10 cellular contexts compared by ENCODE assay signal in genomic region chr11:22807855-22808558, GRCh38. TPM values are rescaled to one million over a fixed set of nuclear protein-coding genes. Genes with fewer than 3 reads are reported as not detected.
DNase-seq lines count a peak whose midpoint lies in the region; ATAC-seq and TF ChIP-seq lines count a peak whose summit lies in the region.
"Had no signal": no experiment of that assay in that cellular context is flagged by ENCODE, and none has a peak within 500 bp of the region (broad histone marks: within the 10 kb centered on the region; RNA-seq: fewer than 3 reads in every experiment).

No MANE protein-coding gene starts in this region.

- no peak for TF ChIP-seq CTCF in spleen (IDR thresholded peaks at IDR 0.05 in 8 of 11, conservative IDR thresholded peaks at IDR 0.05 in 3 of 11)
- no peak for TF ChIP-seq CTCF in gastrocnemius medialis (IDR thresholded peaks at IDR 0.05 in 4 of 5, conservative IDR thresholded peaks at IDR 0.05 in 1 of 5)

- H3K4me3 ChIP-seq in spleen (no peak overlapping the region), H7 (ENCODE audit: insufficient read depth, low read depth, low read length) (no peak overlapping the region), gastrocnemius medialis (no peak overlapping the region)
- H3K4me3 ChIP-seq: ascending aorta had no signal

- WGBS in spleen, 5 donors, result 52 to 75% (median 58%) methylated on average over 2 of the region's 2 CpGs

- no peak overlapping the region for H3K4me3 Mint-ChIP-seq in activated T-cell treated with anti-CD3 and anti-CD28 coated beads, Interleukin-2, amount 50 U/mL, for 4 hours

- H3K36me3 Mint-ChIP-seq in activated T-cell treated with anti-CD3 and anti-CD28 coated beads, Interleukin-2, amount 50 U/mL, for 4 hours (ENCODE audit: insufficient read depth), result peaks cover 1% of the 10 kb centered on the region

- H3K9me3 Mint-ChIP-seq in activated T-cell treated with anti-CD3 and anti-CD28 coated beads, Interleukin-2, amount 50 U/mL, for 4 hours, result peaks cover 7% of the 10 kb centered on the region

- peaks cover 8 to 21% (median 17%) of the 10 kb centered on the region in 6 donors for H3K4me1 ChIP-seq in spleen
- peaks cover 9 to 10% of the 10 kb centered on the region in 2 donors for H3K4me1 ChIP-seq in gastrocnemius medialis
- H3K4me1 ChIP-seq: ascending aorta had no signal

- peak overlapping the region in 6 of 8 donors; percentile 10 to 65 (median 38) for H3K27ac ChIP-seq in spleen
- H3K27ac ChIP-seq in gastrocnemius medialis, result peak overlapping the region in 2 of 4 donors; percentile 36 to 43
- H3K27ac ChIP-seq: ascending aorta had no signal

- H3K4me1 Mint-ChIP-seq in activated T-cell treated with anti-CD3 and anti-CD28 coated beads, Interleukin-2, amount 50 U/mL, for 4 hours (ENCODE audit: low read depth), result peaks cover 3% of the 10 kb centered on the region

- DNase-seq in NCI-H2196 treated with DMSO at 0.1 percent for 48 hours (lab: John Stamatoyannopoulos, UW; ENCODE audit: unreplicated experiment) (peak; percentile 1), NCI-H2196 (lab: John Stamatoyannopoulos, UW; ENCODE audit: unreplicated experiment) (no peak), NOMO-1 treated with DMSO at 0.1 percent for 48 hours (lab: John Stamatoyannopoulos, UW; ENCODE audit: unreplicated experiment) (peak; percentile 22), spleen (no peak), H7 (no peak), gastrocnemius medialis (no peak)
- no peak for DNase-seq in activated T-cell treated with anti-CD3 and anti-CD28 coated beads, Interleukin-2, amount 50 U/mL, for 4 hours
- DNase-seq: left cardiac atrium had no signal

- no peaks in the 10 kb centered on the region for H3K27me3 ChIP-seq in spleen (replicated peaks in 1 of 7)
- H3K27me3 ChIP-seq in H7 (ENCODE audit: control insufficient read depth, insufficient read depth, low read length), result no peaks in the 10 kb centered on the region
- no peaks in the 10 kb centered on the region for H3K27me3 ChIP-seq in gastrocnemius medialis
- H3K27me3 ChIP-seq: ascending aorta had no signal

- TF ChIP-seq POLR2A in spleen (IDR thresholded peaks at IDR 0.05) (no peak), gastrocnemius medialis (IDR thresholded peaks at IDR 0.05) (no peak)

- peak; percentile 94 for ATAC-seq in HG02943 (IDR thresholded peaks at IDR 0.05; ENCODE audit: low read depth, unreplicated experiment)
- ATAC-seq in activated T-cell treated with anti-CD3 and anti-CD28 coated beads, Interleukin-2, amount 50 U/mL, for 4 hours, result no peak
- ATAC-seq in gastrocnemius medialis, result no peak

- H3K27me3 Mint-ChIP-seq in activated T-cell treated with anti-CD3 and anti-CD28 coated beads, Interleukin-2, amount 50 U/mL, for 4 hours (ENCODE audit: low read depth), result no peaks in the 10 kb centered on the region

- H3K36me3 ChIP-seq in spleen (no peaks in the 10 kb centered on the region), H7 (replicated peaks; ENCODE audit: control insufficient read depth, insufficient read depth, low read length) (no peaks in the 10 kb centered on the region), gastrocnemius medialis (no peaks in the 10 kb centered on the region)
- H3K36me3 ChIP-seq: ascending aorta had no signal

- intact Hi-C loops in spleen (cut with DNase I; ENCODE audit: low total_unique reads), result no loop called here
- intact Hi-C loops in gastrocnemius medialis (cut with DNase I; ENCODE audit: low total_unique reads), result no loop called here

- in situ Hi-C loops in gastrocnemius medialis (cut with MboI; ENCODE audit: low sequenced_read_pairs in 4 of 4), result no loop called here

- H3K9me3 ChIP-seq in spleen (peaks cover 0 to 9% (median 0%) of the 10 kb centered on the region in 8 donors), gastrocnemius medialis (no peaks in the 10 kb centered on the region)
- H3K9me3 ChIP-seq: ascending aorta had no signal

RNA-seq across cellular contexts. Expression of gene SVIP, which starts 21.6 kb away (rescaled TPM):
- total RNA-seq in spleen, result 10 to 100 TPM; 11.2 to 30.0 (median 21.2) TPM
- 10 to 100 TPM; 15.3 to 17.1 (median 16.8) TPM for polyA plus RNA-seq in spleen
- 10 to 100 TPM; 33.2 to 37.8 (median 34.9) TPM for total RNA-seq in activated T-cell treated with anti-CD3 and anti-CD28 coated beads, Interleukin-2, amount 50 U/mL, for 4 hours
- 1.8 and 3.4 TPM in 2 replicates for total RNA-seq in H7 (2014; rRNA removed; shearing (Covaris generic))
- total RNA-seq in gastrocnemius medialis, result 10 to 100 TPM; 10.2 to 22.0 (median 14.6) TPM

RNA-seq across cellular contexts. Expression of gene CCDC179, which starts 52.3 kb away (rescaled TPM):
- not detected for total RNA-seq in spleen
- polyA plus RNA-seq in spleen, result not detected
- total RNA-seq in activated T-cell treated with anti-CD3 and anti-CD28 coated beads, Interleukin-2, amount 50 U/mL, for 4 hours, result not detected
- not detected in 2 replicates for total RNA-seq in H7 (2014; rRNA removed; shearing (Covaris generic))
- not detected for total RNA-seq in gastrocnemius medialis
- total RNA-seq: ascending aorta, left cardiac atrium had no signal

Comparison
In these comparisons a context has a peak if more than half of its experiments do, and no peak if none do; other contexts are left out.
1. DNase-seq: peak in NCI-H2196 treated with DMSO at 0.1 percent for 48 hours (single experiment) and NOMO-1 treated with DMSO at 0.1 percent for 48 hours (single experiment); none in NCI-H2196 (single experiment), spleen (single experiment), activated T-cell treated with anti-CD3 and anti-CD28 coated beads, Interleukin-2, amount 50 U/mL, for 4 hours (single experiment), H7 (single experiment) and gastrocnemius medialis (0 of 2).